8 cellular contexts compared by ENCODE assay signal in the genomic region with DNA sequence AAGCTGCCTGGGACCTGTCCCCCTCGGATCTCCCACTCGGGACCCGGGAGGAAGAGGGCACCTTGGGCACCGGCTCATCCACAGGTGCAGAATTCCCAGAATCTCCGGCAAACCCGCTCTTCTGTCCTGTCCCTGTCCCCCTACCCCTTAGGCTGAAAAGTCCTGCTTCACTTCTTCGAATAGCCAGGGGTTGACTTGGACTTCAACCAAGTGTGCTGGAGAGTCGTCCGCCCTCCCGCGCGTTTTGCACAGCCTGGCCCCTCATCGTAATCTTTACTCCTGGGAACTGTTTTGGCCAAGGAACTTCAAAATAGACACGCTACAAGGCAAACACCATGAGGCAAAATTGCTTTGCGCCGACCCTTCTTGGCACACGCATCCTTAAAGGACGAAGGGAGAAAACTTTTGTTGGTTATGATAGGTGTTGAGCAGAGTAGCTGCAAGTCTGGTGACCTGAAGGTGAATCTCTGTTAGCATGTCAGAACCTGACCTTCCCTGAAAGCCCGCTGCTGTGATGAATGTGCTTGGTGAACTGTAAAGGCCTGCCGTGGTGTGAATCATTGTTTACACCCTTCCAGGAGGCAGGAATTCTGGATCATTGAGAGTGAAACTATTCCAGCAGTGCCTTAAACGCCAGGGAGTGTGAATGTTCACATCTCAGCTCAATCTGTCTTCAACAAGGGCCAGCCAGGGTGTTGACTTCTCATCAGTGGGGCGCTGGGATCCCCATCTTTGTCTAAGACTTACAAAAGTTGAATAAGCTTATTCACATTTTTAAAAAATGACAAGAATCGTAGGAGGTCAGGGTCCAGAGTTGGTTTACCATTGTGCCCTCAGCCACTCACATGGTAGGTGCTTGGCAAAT. TPM values are rescaled to one million over a fixed set of nuclear protein-coding genes. Genes with fewer than 3 reads are reported as not detected.
DNase-seq lines count a peak whose midpoint lies in the region; ATAC-seq and TF ChIP-seq lines count a peak whose summit lies in the region.

No MANE protein-coding gene starts in this region.

- peak overlapping the region; percentile 60 for H3K4me3 ChIP-seq in GM23248
- H3K4me3 ChIP-seq in SU-DHL-6 (ENCODE audit: insufficient read depth, low read length, poor library complexity, severe bottlenecking), result no peak overlapping the region
- peak overlapping the region; percentile 82 for H3K4me3 ChIP-seq in right cardiac atrium (ENCODE audit: low read length)
- H3K4me3 ChIP-seq in skeletal muscle satellite cell (ENCODE audit: low read length), result peak overlapping the region; percentile 69
- H3K4me3 ChIP-seq in SJCRH30, result no peak overlapping the region

- intact Hi-C loops in right cardiac atrium (cut with DNase I), result loop anchor here in 1 of 4 donors (10.0 kb wide), 1 partner anchor 87 kb away; no protein-coding TSS in a partner anchor

- ATAC-seq in right cardiac atrium (peak in 1 of 2 donors; percentile 16), HG03520 (IDR thresholded peaks at IDR 0.05; ENCODE audit: unreplicated experiment) (no peak), GM18870 (IDR thresholded peaks at IDR 0.05; ENCODE audit: unreplicated experiment) (no peak)

- H3K36me3 ChIP-seq in GM23248 (ENCODE audit: low read depth), result no peaks in the 10 kb centered on the region
- no peaks in the 10 kb centered on the region for H3K36me3 ChIP-seq in SU-DHL-6 (ENCODE audit: low read length)
- no peaks in the 10 kb centered on the region for H3K36me3 ChIP-seq in skeletal muscle satellite cell (ENCODE audit: insufficient read depth, low read length)
- no peaks in the 10 kb centered on the region for H3K36me3 ChIP-seq in SJCRH30

- H3K79me2 ChIP-seq in GM23248 (ENCODE audit: insufficient read depth) (no peaks in the 10 kb centered on the region), SU-DHL-6 (ENCODE audit: insufficient read depth, low read length) (no peaks in the 10 kb centered on the region)

- H2AFZ ChIP-seq in GM23248 (peak overlapping the region; percentile 44; the same call in 1 of the 2 replicates), SU-DHL-6 (ENCODE audit: low read depth, low read length, severe bottlenecking) (no peak overlapping the region)

- H3K27ac ChIP-seq in GM23248 (no peak overlapping the region), SU-DHL-6 (ENCODE audit: low read depth, low read length) (no peak overlapping the region), right cardiac atrium (ENCODE audit: low read length) (no peak overlapping the region), SJCRH30 (no peak overlapping the region)

- WGBS in GM23248 (ENCODE audit: low coverage in 1 of 2, low lambda C conversion rate in 2 of 2, missing lambda C conversion rate in 2 of 2), 2 experiments, result 23% methylated on average over 20 to 23 of the region's 23 CpGs
- 28% methylated on average over 23 of the region's 23 CpGs for WGBS in right cardiac atrium

- H4K20me1 ChIP-seq in GM23248 (ENCODE audit: insufficient read depth), result no peaks in the 10 kb centered on the region
- no peaks in the 10 kb centered on the region for H4K20me1 ChIP-seq in SU-DHL-6 (ENCODE audit: low read depth, low read length)

- in situ Hi-C loops in GM23248 (cut with MboI), result no loop called here

- no peak for TF ChIP-seq CTCF in SU-DHL-6 (IDR thresholded peaks at IDR 0.05; ENCODE audit: insufficient read depth, low read length, poor library complexity, severe bottlenecking)

- DNase-seq in AG08395 (ENCODE audit: low spot score) (peak; percentile 9), GM23248 (peak; percentile 20), right cardiac atrium (peak in 2 of 3 donors; percentile 37 to 51), SJCRH30 (no peak)

- H3K4me1 ChIP-seq in GM23248 (ENCODE audit: insufficient read depth) (0 out of 2 replicates have a peak, but pooled peaks cover 4% of the 10 kb centered on the region), right cardiac atrium (ENCODE audit: control insufficient read depth, insufficient read depth, low read length) (no peaks in the 10 kb centered on the region), skeletal muscle satellite cell (ENCODE audit: control insufficient read depth, insufficient read depth, low read length) (peaks cover 5% of the 10 kb centered on the region), SJCRH30 (no peaks in the 10 kb centered on the region)

- 0 out of 2 replicates have a peak, but pooled peaks cover 3% of the 10 kb centered on the region for H3F3A ChIP-seq in GM23248 (ENCODE audit: insufficient read depth)
- H3F3A ChIP-seq in SU-DHL-6 (ENCODE audit: insufficient read depth), result no peaks in the 10 kb centered on the region

- H3K4me2 ChIP-seq in GM23248 (ENCODE audit: unreplicated experiment) (peak overlapping the region; percentile 41), SU-DHL-6 (ENCODE audit: low read depth, low read length, poor library complexity, severe bottlenecking) (peak overlapping the region; percentile 21), skeletal muscle satellite cell (ENCODE audit: low read length) (peak overlapping the region; percentile 86)

- H3K9me3 ChIP-seq in GM23248 (ENCODE audit: low read depth), result no peaks in the 10 kb centered on the region
- no peaks in the 10 kb centered on the region for H3K9me3 ChIP-seq in SU-DHL-6 (ENCODE audit: insufficient read depth, low read length)
- H3K9me3 ChIP-seq in right cardiac atrium (ENCODE audit: control insufficient read depth, low read length), result no peaks in the 10 kb centered on the region
- peaks cover 7% of the 10 kb centered on the region for H3K9me3 ChIP-seq in skeletal muscle satellite cell (replicated peaks; ENCODE audit: low read length)
- no peaks in the 10 kb centered on the region for H3K9me3 ChIP-seq in SJCRH30 (replicated peaks)

- H3K27me3 ChIP-seq in GM23248 (replicated peaks; ENCODE audit: insufficient read depth) (no peaks in the 10 kb centered on the region), SU-DHL-6 (ENCODE audit: low read length) (no peaks in the 10 kb centered on the region), right cardiac atrium (ENCODE audit: control insufficient read depth, insufficient read depth) (no peaks in the 10 kb centered on the region), skeletal muscle satellite cell (ENCODE audit: control insufficient read depth, insufficient read depth, low read length) (peaks cover 14% of the 10 kb centered on the region), SJCRH30 (no peaks in the 10 kb centered on the region)

- no peaks in the 10 kb centered on the region for H3K9me2 ChIP-seq in GM23248 (ENCODE audit: insufficient read depth)
- H3K9me2 ChIP-seq in SU-DHL-6 (replicated peaks; ENCODE audit: insufficient read depth, low read length), result no peaks in the 10 kb centered on the region

- no peak overlapping the region for H3K9ac ChIP-seq in GM23248
- H3K9ac ChIP-seq in SU-DHL-6 (ENCODE audit: low read length), result no peak overlapping the region
- H3K9ac ChIP-seq in skeletal muscle satellite cell (ENCODE audit: low read depth, low read length), result no peak overlapping the region

RNA-seq across cellular contexts. Expression of a gene that starts 0.6 kb away (rescaled TPM):
- total RNA-seq in GM23248 (2014; rRNA removed; shearing (Covaris generic)), result 0.86 and 1.0 TPM in 2 replicates
- polyA plus RNA-seq in GM23248 (2016; fragmentation: Nextera tagmentation; extraction: Ambion mirVana) (0.11 and 0.32 TPM in 2 replicates), right cardiac atrium (8.7 TPM)
- total RNA-seq in right cardiac atrium, result 10 to 100 TPM; 21.7 to 30.8 (median 28.2) TPM
- total RNA-seq in skeletal muscle satellite cell (2012; rRNA removed), result 1.5 TPM in 2 replicates
- total RNA-seq in SJCRH30 (2014; rRNA removed; shearing (Covaris generic)), result 0.03 and 0.14 TPM in 2 replicates

Comparison
In these comparisons a context has a peak if more than half of its experiments do, and no peak if none do; other contexts are left out.
1. DNase-seq: peak in AG08395 (single experiment), GM23248 (single experiment) and right cardiac atrium (2 of 3); none in SJCRH30 (0 of 2).
2. H3K4me2 ChIP-seq: peak in every context shown above with its lines; median percentile 86 in skeletal muscle satellite cell; 41 in GM23248; 21 in SU-DHL-6.
3. H3K4me3 ChIP-seq: peak in GM23248 (single experiment), right cardiac atrium (single experiment) and skeletal muscle satellite cell (single experiment); none in SU-DHL-6 (single experiment) and SJCRH30 (single experiment).
4. RNA of a gene that starts 0.6 kb away (total RNA-seq): 21.7 to 30.8 TPM in right cardiac atrium; 0.86 to 1.0 TPM in GM23248 and 0.03 to 0.14 TPM in SJCRH30; every median in the first group is over 10 times any median in the second.